In genomic region chr2:4695281-4695861, GRCh38 we compare ENCODE assay signal across 38 cellular contexts.
"Had no signal": no experiment of that assay in that cellular context is flagged by ENCODE, and none has a peak within 500 bp of the region (broad histone marks: within the 10 kb centered on the region; RNA-seq: fewer than 3 reads in every experiment).

No MANE protein-coding gene starts in this region.

- H3K9me3 ChIP-seq: ascending aorta had no signal

- DNase-seq: activated CD4-positive, alpha-beta memory T cell treated with anti-CD3 and anti-CD28 coated beads, Interleukin-2, amount 10 ng/mL, durations not matched to agents 7 days and 5 days; activated CD4-positive, alpha-beta T cell treated with anti-CD3 and anti-CD28 coated beads for 1 hour; activated CD4-positive, alpha-beta T cell treated with anti-CD3 and anti-CD28 coated beads for 36 hours; activated CD4-positive, alpha-beta T cell treated with anti-CD3 and anti-CD28 coated beads for 48 hours; activated CD4-positive, alpha-beta T cell treated with anti-CD3 and anti-CD28 coated beads, Interleukin-2, amount 10 ng/mL, durations not matched to agents 7 days and 5 days; activated CD4-positive, alpha-beta T cell treated with anti-CD3 and anti-CD28 coated beads, Interleukin-2, amount 50 U/mL, for 48 hours; activated CD4-positive, CD25-positive, alpha-beta regulatory T cell; activated CD8-positive, alpha-beta memory T cell treated with anti-CD3 and anti-CD28 coated beads for 24 hours; activated CD8-positive, alpha-beta memory T cell treated with anti-CD3 and anti-CD28 coated beads, Interleukin-2, amount 10 ng/mL, durations not matched to agents 7 days and 5 days; activated CD8-positive, alpha-beta memory T cell treated with anti-CD3 and anti-CD28 coated beads, Interleukin-2, amount 50 U/mL, for 48 hours; activated CD8-positive, alpha-beta T cell treated with anti-CD3 and anti-CD28 coated beads, Interleukin-2, amount 10 ng/mL, durations not matched to agents 7 days and 5 days; activated effector memory CD4-positive, alpha-beta T cell treated with Interleukin-2 at 50 U/mL for 16 hours; activated gamma-delta T cell; activated naive CD4-positive, alpha-beta T cell treated with anti-CD3 and anti-CD28 coated beads, Interleukin-2, amount 10 ng/mL, durations not matched to agents 7 days and 5 days; activated naive CD4-positive, alpha-beta T cell treated with Interleukin-2 at 50 U/mL for 16 hours; activated naive CD8-positive, alpha-beta T cell treated with anti-CD3 and anti-CD28 coated beads, Interleukin-2, amount 10 ng/mL, durations not matched to agents 7 days and 5 days; activated naive CD8-positive, alpha-beta T cell treated with anti-CD3 and anti-CD28 coated beads, Interleukin-2, amount 50 U/mL, for 24 hours; activated T-cell treated with anti-CD3 and anti-CD28 coated beads, Interleukin-2, amount 50 U/mL, for 24 hours; activated T-cell treated with anti-CD3 and anti-CD28 coated beads, Interleukin-2, amount 50 U/mL, for 48 hours; amygdala; anterior cingulate cortex; brain microvascular endothelial cell; caudate nucleus; cerebellar nuclear complex; T-cell; T-helper 2 cell; T-helper 9 cell; WERI-Rb-1 had no signal

- H3K27me3 ChIP-seq: ascending aorta, brain microvascular endothelial cell, cardiac muscle cell had no signal

- H3K27ac Mint-ChIP-seq: activated CD4-positive, alpha-beta memory T cell treated with anti-CD3 and anti-CD28 coated beads, Interleukin-2, amount 10 ng/mL, durations not matched to agents 7 days and 5 days; activated CD4-positive, alpha-beta T cell treated with anti-CD3 and anti-CD28 coated beads for 36 hours; activated CD4-positive, alpha-beta T cell treated with anti-CD3 and anti-CD28 coated beads, Interleukin-2, amount 10 ng/mL, durations not matched to agents 7 days and 5 days; activated CD8-positive, alpha-beta memory T cell treated with anti-CD3 and anti-CD28 coated beads, Interleukin-2, amount 10 ng/mL, durations not matched to agents 7 days and 5 days; activated CD8-positive, alpha-beta T cell treated with anti-CD3 and anti-CD28 coated beads, Interleukin-2, amount 10 ng/mL, durations not matched to agents 7 days and 5 days; activated naive CD4-positive, alpha-beta T cell treated with anti-CD3 and anti-CD28 coated beads, Interleukin-2, amount 10 ng/mL, durations not matched to agents 7 days and 5 days; activated naive CD4-positive, alpha-beta T cell treated with anti-CD3 and anti-CD28 coated beads, Interleukin-2, amount 50 U/mL, for 24 hours; activated naive CD8-positive, alpha-beta T cell; activated naive CD8-positive, alpha-beta T cell treated with anti-CD3 and anti-CD28 coated beads, Interleukin-2, amount 10 ng/mL, durations not matched to agents 7 days and 5 days; activated naive CD8-positive, alpha-beta T cell treated with anti-CD3 and anti-CD28 coated beads, Interleukin-2, amount 50 U/mL, for 24 hours; activated T-cell treated with anti-CD3 and anti-CD28 coated beads, Interleukin-2, amount 50 U/mL, for 24 hours; activated T-helper 2 cell treated with anti-CD3 and anti-CD28 coated beads, Interferon-gamma antibody, Interleukin-2, Interleukin-4, amounts not matched to agents 10 μg/mL and 5 μg/mL and 100 μg/mL, durations not matched to agents 14 hours and 24 hours and 36 hours; T-cell; T-helper 1 cell treated with Interleukin-12 subunit alpha and Interleukin-12 subunit beta and Interleukin-4 antibody, amounts not matched to agents 30 μg/mL and 1 μg/mL, for 36 hours; T-helper 2 cell treated with Interferon-gamma antibody and Interleukin-4, amounts not matched to agents 5 μg/mL and 100 μg/mL, for 36 hours; WTC11 had no signal

- H3K4me3 ChIP-seq: ascending aorta, cardiac muscle cell had no signal

- H3K4me1 ChIP-seq: ascending aorta had no signal

- ATAC-seq: activated CD4-positive, alpha-beta T cell treated with anti-CD3 and anti-CD28 coated beads for 36 hours; activated CD4-positive, CD25-positive, alpha-beta regulatory T cell treated with anti-CD3 and anti-CD28 coated beads, Interleukin-2, amount 50 U/mL, for 24 hours; activated CD8-positive, alpha-beta memory T cell treated with anti-CD3 and anti-CD28 coated beads, Interleukin-2, amount 10 ng/mL, durations not matched to agents 7 days and 5 days; activated CD8-positive, alpha-beta T cell treated with anti-CD3 and anti-CD28 coated beads, Interleukin-2, amount 10 ng/mL, durations not matched to agents 7 days and 5 days; activated naive CD8-positive, alpha-beta T cell treated with anti-CD3 and anti-CD28 coated beads, Interleukin-2, amount 50 U/mL, for 24 hours; T-cell; WTC11 had no signal

- H3K27me3 Mint-ChIP-seq: activated CD4-positive, alpha-beta memory T cell treated with anti-CD3 and anti-CD28 coated beads, Interleukin-2, amount 10 ng/mL, durations not matched to agents 7 days and 5 days; activated CD4-positive, alpha-beta T cell treated with anti-CD3 and anti-CD28 coated beads for 36 hours; activated CD4-positive, alpha-beta T cell treated with anti-CD3 and anti-CD28 coated beads, Interleukin-2, amount 10 ng/mL, durations not matched to agents 7 days and 5 days; activated CD8-positive, alpha-beta memory T cell treated with anti-CD3 and anti-CD28 coated beads, Interleukin-2, amount 10 ng/mL, durations not matched to agents 7 days and 5 days; activated naive CD4-positive, alpha-beta T cell treated with anti-CD3 and anti-CD28 coated beads, Interleukin-2, amount 10 ng/mL, durations not matched to agents 7 days and 5 days; activated naive CD4-positive, alpha-beta T cell treated with anti-CD3 and anti-CD28 coated beads, Interleukin-2, amount 50 U/mL, for 24 hours; activated naive CD8-positive, alpha-beta T cell; activated naive CD8-positive, alpha-beta T cell treated with anti-CD3 and anti-CD28 coated beads, Interleukin-2, amount 10 ng/mL, durations not matched to agents 7 days and 5 days; activated naive CD8-positive, alpha-beta T cell treated with anti-CD3 and anti-CD28 coated beads, Interleukin-2, amount 50 U/mL, for 24 hours; activated T-cell treated with anti-CD3 and anti-CD28 coated beads, Interleukin-2, amount 50 U/mL, for 24 hours; central memory CD8-positive, alpha-beta T cell; T-cell had no signal

- H3K4me1 Mint-ChIP-seq: activated CD4-positive, alpha-beta memory T cell treated with anti-CD3 and anti-CD28 coated beads, Interleukin-2, amount 10 ng/mL, durations not matched to agents 7 days and 5 days; activated CD4-positive, alpha-beta T cell treated with anti-CD3 and anti-CD28 coated beads for 36 hours; activated CD4-positive, alpha-beta T cell treated with anti-CD3 and anti-CD28 coated beads, Interleukin-2, amount 10 ng/mL, durations not matched to agents 7 days and 5 days; activated CD8-positive, alpha-beta memory T cell treated with anti-CD3 and anti-CD28 coated beads, Interleukin-2, amount 10 ng/mL, durations not matched to agents 7 days and 5 days; activated naive CD4-positive, alpha-beta T cell treated with anti-CD3 and anti-CD28 coated beads, Interleukin-2, amount 10 ng/mL, durations not matched to agents 7 days and 5 days; activated naive CD4-positive, alpha-beta T cell treated with anti-CD3 and anti-CD28 coated beads, Interleukin-2, amount 50 U/mL, for 24 hours; activated naive CD8-positive, alpha-beta T cell treated with anti-CD3 and anti-CD28 coated beads, Interleukin-2, amount 10 ng/mL, durations not matched to agents 7 days and 5 days; activated naive CD8-positive, alpha-beta T cell treated with anti-CD3 and anti-CD28 coated beads, Interleukin-2, amount 50 U/mL, for 24 hours; central memory CD8-positive, alpha-beta T cell; T-cell; WTC11 had no signal

- H3K36me3 ChIP-seq: ascending aorta, brain microvascular endothelial cell, cardiac muscle cell, WERI-Rb-1 had no signal

- H3K27ac ChIP-seq: ascending aorta, brain microvascular endothelial cell, cardiac muscle cell, WERI-Rb-1 had no signal

- H3K36me3 Mint-ChIP-seq: activated CD8-positive, alpha-beta memory T cell treated with anti-CD3 and anti-CD28 coated beads, Interleukin-2, amount 10 ng/mL, durations not matched to agents 7 days and 5 days; activated naive CD4-positive, alpha-beta T cell treated with anti-CD3 and anti-CD28 coated beads, Interleukin-2, amount 10 ng/mL, durations not matched to agents 7 days and 5 days; activated naive CD4-positive, alpha-beta T cell treated with anti-CD3 and anti-CD28 coated beads, Interleukin-2, amount 50 U/mL, for 24 hours; activated naive CD8-positive, alpha-beta T cell; activated naive CD8-positive, alpha-beta T cell treated with anti-CD3 and anti-CD28 coated beads, Interleukin-2, amount 10 ng/mL, durations not matched to agents 7 days and 5 days; T-cell had no signal

- H3K4me3 Mint-ChIP-seq: activated CD4-positive, alpha-beta memory T cell treated with anti-CD3 and anti-CD28 coated beads, Interleukin-2, amount 10 ng/mL, durations not matched to agents 7 days and 5 days; activated CD4-positive, alpha-beta T cell treated with anti-CD3 and anti-CD28 coated beads for 36 hours; activated CD4-positive, alpha-beta T cell treated with anti-CD3 and anti-CD28 coated beads, Interleukin-2, amount 10 ng/mL, durations not matched to agents 7 days and 5 days; activated CD8-positive, alpha-beta memory T cell treated with anti-CD3 and anti-CD28 coated beads, Interleukin-2, amount 10 ng/mL, durations not matched to agents 7 days and 5 days; activated CD8-positive, alpha-beta T cell treated with anti-CD3 and anti-CD28 coated beads, Interleukin-2, amount 10 ng/mL, durations not matched to agents 7 days and 5 days; activated naive CD4-positive, alpha-beta T cell treated with anti-CD3 and anti-CD28 coated beads, Interleukin-2, amount 10 ng/mL, durations not matched to agents 7 days and 5 days; activated naive CD4-positive, alpha-beta T cell treated with anti-CD3 and anti-CD28 coated beads, Interleukin-2, amount 50 U/mL, for 24 hours; activated naive CD8-positive, alpha-beta T cell; activated naive CD8-positive, alpha-beta T cell treated with anti-CD3 and anti-CD28 coated beads, Interleukin-2, amount 10 ng/mL, durations not matched to agents 7 days and 5 days; activated naive CD8-positive, alpha-beta T cell treated with anti-CD3 and anti-CD28 coated beads, Interleukin-2, amount 50 U/mL, for 24 hours; activated T-cell treated with anti-CD3 and anti-CD28 coated beads, Interleukin-2, amount 50 U/mL, for 24 hours; central memory CD8-positive, alpha-beta T cell; T-cell; T-helper 1 cell treated with Interleukin-12 subunit alpha and Interleukin-12 subunit beta and Interleukin-4 antibody, amounts not matched to agents 30 μg/mL and 1 μg/mL, for 36 hours; T-helper 2 cell treated with Interferon-gamma antibody and Interleukin-4, amounts not matched to agents 5 μg/mL and 100 μg/mL, for 36 hours; WTC11 had no signal
